ENCODE assay signal across 10 cellular contexts in genomic region chr3:111541911-111542483, GRCh38. TPM values are rescaled to one million over a fixed set of nuclear protein-coding genes. Genes with fewer than 3 reads are reported as not detected.
DNase-seq lines count a peak whose midpoint lies in the region; ATAC-seq and TF ChIP-seq lines count a peak whose summit lies in the region.
"Had no signal": no experiment of that assay in that cellular context is flagged by ENCODE, and none has a peak within 500 bp of the region (broad histone marks: within the 10 kb centered on the region; RNA-seq: fewer than 3 reads in every experiment).

TSS of gene CD96 (plus strand) at chr3:111542197. CDS start at chr3:111542249, 52 bp downstream.

- H4K20me1 ChIP-seq in PC-3 (ENCODE audit: low read length), result no peaks in the 10 kb centered on the region

- CTCF ChIA-PET in PC-3 (lab: Charles Lee), result no interaction called here

- H3K9me3 ChIP-seq in PC-3 (ENCODE audit: low read length), result no peaks in the 10 kb centered on the region
- H3K9me3 ChIP-seq: thoracic aorta had no signal

- peak within 1 kb of the TSS; percentile 47; the same call in 1 of the 2 replicates for H2AFZ ChIP-seq in PC-3 (ENCODE audit: low read length)

- intact Hi-C loops in PC-3 (cut with micrococcal nuclease), result no loop called here

- H3K9me2 ChIP-seq in PC-3 (replicated peaks; ENCODE audit: low read length), result no peaks in the 10 kb centered on the region

- H3F3A ChIP-seq in PC-3 (ENCODE audit: low read length, unreplicated experiment), result peaks cover 12% of the 10 kb centered on the region

- no peak for TF ChIP-seq CTCF in PC-3 (conservative IDR thresholded peaks at IDR 0.05; ENCODE audit: low read depth, low read length)

- POLR2A ChIA-PET in PC-3 (lab: Charles Lee; ENCODE audit: unreplicated experiment), result no interaction called here

- BruUV-seq in PC-3 (replicated peaks; lab: Mats Ljungman, UMichigan), result no TSS peak

- H3K4me3 ChIP-seq in PC-3 (ENCODE audit: low read length), result no peak within 1 kb of the TSS
- H3K4me3 ChIP-seq: thoracic aorta had no signal

- H3K27ac ChIP-seq in PC-3 (ENCODE audit: low read length), result no peak within 1 kb of the TSS
- H3K27ac ChIP-seq: 22Rv1, thoracic aorta had no signal

- no peak for ATAC-seq in PC-3
- ATAC-seq in HG03342 (IDR thresholded peaks at IDR 0.05; ENCODE audit: unreplicated experiment), result no peak

- no peaks in the 10 kb centered on the region for H3K36me3 ChIP-seq in PC-3 (ENCODE audit: low read depth, low read length)
- H3K36me3 ChIP-seq: thoracic aorta had no signal

- DNase-seq in DMS 273 (lab: John Stamatoyannopoulos, UW; ENCODE audit: unreplicated experiment) (peak; percentile 8), DMS 273 treated with DMSO at 0.1 percent for 48 hours (lab: John Stamatoyannopoulos, UW) (no peak), PC-3 (peak; percentile 31), G401 (ENCODE audit: low spot score) (no peak), NCI-H524 (lab: John Stamatoyannopoulos, UW) (no peak)
- peak; percentile 68 for DNase-seq in activated naive CD4-positive, alpha-beta T cell treated with anti-CD3 and anti-CD28 coated beads, Interleukin-2, amount 50 U/mL, for 16 hours
- peak; percentile 38 to 74 (median 47) for DNase-seq in stimulated activated CD4-positive, alpha-beta T cell treated with anti-CD3 and anti-CD28 coated beads, Interleukin-12 subunit alpha, Interleukin-12 subunit beta, amount 100 ng/mL, for 48 hours (ENCODE audit: low read depth in 2 of 3, low spot score in 1 of 3)

- no peaks in the 10 kb centered on the region for H3K79me2 ChIP-seq in PC-3 (ENCODE audit: low read length)

- H3K4me1 ChIP-seq in PC-3 (ENCODE audit: insufficient read depth, low read length), result peaks cover 22% of the 10 kb centered on the region

- H3K9ac ChIP-seq in PC-3 (ENCODE audit: low read length), result no peak within 1 kb of the TSS

- no peaks in the 10 kb centered on the region for H3K27me3 ChIP-seq in PC-3 (ENCODE audit: low read length)

- peak within 1 kb of the TSS; percentile 5; the same call in 1 of the 2 replicates for H3K4me2 ChIP-seq in PC-3 (ENCODE audit: low read length)

- in situ Hi-C loops in G401 (cut with HindIII; ENCODE audit: low sequenced_read_pairs), result no loop called here

RNA-seq across cellular contexts. Expression of gene CD96, which starts in this region (rescaled TPM):
- total RNA-seq in PC-3 (2014; rRNA removed), result not detected in 2 replicates
- not detected in 2 replicates for total RNA-seq in G401 (2014; rRNA removed; shearing (Covaris generic))

Comparison
In these comparisons a context has a peak if more than half of its experiments do, and no peak if none do; other contexts are left out.
1. DNase-seq: peak in DMS 273 (single experiment), activated naive CD4-positive, alpha-beta T cell treated with anti-CD3 and anti-CD28 coated beads, Interleukin-2, amount 50 U/mL, for 16 hours (single experiment) and stimulated activated CD4-positive, alpha-beta T cell treated with anti-CD3 and anti-CD28 coated beads, Interleukin-12 subunit alpha, Interleukin-12 subunit beta, amount 100 ng/mL, for 48 hours (3 of 3); none in DMS 273 treated with DMSO at 0.1 percent for 48 hours (single experiment), G401 (single experiment) and NCI-H524 (0 of 2).
2. Peak in DNase-seq and H3K4me2 ChIP-seq in PC-3; RNA of the gene not detected or under 1 TPM.